Comparison of ENCODE assay signal across 8 cellular contexts in the genomic region with DNA sequence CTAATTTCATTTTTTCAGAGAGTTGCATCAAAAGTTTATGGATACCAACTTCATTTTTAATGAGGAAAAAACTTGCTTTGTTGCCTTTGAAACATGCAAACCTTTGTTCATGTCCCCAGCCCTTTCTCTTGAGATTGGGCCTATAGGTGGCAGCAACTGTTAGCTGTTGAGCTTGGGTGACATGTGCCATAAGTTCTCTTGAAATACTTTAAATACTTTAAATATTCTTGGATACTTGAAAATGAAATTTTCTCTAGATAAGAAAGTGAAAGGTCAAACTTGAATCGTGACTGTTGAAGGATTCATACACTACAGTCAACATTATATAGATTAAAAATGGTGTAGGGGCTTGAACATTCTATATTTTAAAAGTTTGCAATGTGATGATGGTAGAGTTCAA.
A peak's percentile ranks its signal among the peaks of the same experiment; 100 is the strongest.
DNase-seq lines count a peak whose midpoint lies in the region; ATAC-seq and TF ChIP-seq lines count a peak whose summit lies in the region.

No MANE protein-coding gene starts in this region.

- TF ChIP-seq POLR2A in HCT116 (IDR thresholded peaks at IDR 0.05; ENCODE audit: borderline replicate concordance, extremely low read depth, insufficient read depth, insufficient read length): no peak
- TF ChIP-seq POLR2A in vagina (IDR thresholded peaks at IDR 0.05): no peak

- H3K9me2 ChIP-seq in HCT116 (ENCODE audit: insufficient read depth): no peaks in the 10 kb centered on the region

- H3K27me3 Mint-ChIP-seq in Calu3 (ENCODE audit: unreplicated experiment): no peaks in the 10 kb centered on the region

- H3K4me3 Mint-ChIP-seq in Calu3 (ENCODE audit: low read depth, unreplicated experiment): no peak overlapping the region

- H3K9me3 ChIP-seq in HCT116 (ENCODE audit: control insufficient read depth in 1 of 2, insufficient read depth in 1 of 2, low read depth in 1 of 2, low read length in 2 of 2) (no peaks in the 10 kb centered on the region), osteoblast (ENCODE audit: low read depth, low read length) (no peaks in the 10 kb centered on the region), vagina (no peaks in the 10 kb centered on the region)

- H4K20me1 ChIP-seq in HCT116 (ENCODE audit: insufficient read depth) (no peaks in the 10 kb centered on the region), osteoblast (ENCODE audit: insufficient read depth, low read length) (no peaks in the 10 kb centered on the region)

- H3K27ac ChIP-seq in HCT116 (ENCODE audit: low read depth, low read length): no peak overlapping the region
- H3K27ac ChIP-seq in osteoblast (ENCODE audit: low read depth, low read length): no peak overlapping the region
- no peak overlapping the region for H3K27ac ChIP-seq in vagina

- H3K27ac Mint-ChIP-seq in Calu3 (ENCODE audit: unreplicated experiment): no peak overlapping the region

- H3K9ac ChIP-seq in HCT116 (ENCODE audit: low read length): no peak overlapping the region

- no peaks in the 10 kb centered on the region for H3K4me1 Mint-ChIP-seq in Calu3 (ENCODE audit: low read depth, unreplicated experiment)

- RAD21 ChIA-PET in HCT116 (lab: Charles Lee; ENCODE audit: low non-redundant PET in 1 of 2, low total read pairs in 2 of 2, uncharacterized antibody in 2 of 2, unreplicated experiment in 2 of 2): no interaction called here

- ATAC-seq in HCT116: peak; percentile 53; the same call in 1 of the 2 replicates
- ATAC-seq in HG03460 (IDR thresholded peaks at IDR 0.05; ENCODE audit: unreplicated experiment): no peak
- ATAC-seq in HG02870 (IDR thresholded peaks at IDR 0.05; ENCODE audit: unreplicated experiment): no peak

- intact Hi-C loops in Calu3 (cut with micrococcal nuclease; ENCODE audit: unreplicated experiment) (loop anchor here (5.0 to 10.0 kb wide), 4 partner anchors 161 to 586 kb away; no protein-coding TSS in a partner anchor), HCT116 (cut with micrococcal nuclease) (loop anchor here (2.0 to 5.0 kb wide), 2 partner anchors 566 to 589 kb away; a partner anchor contains a TSS), vagina (cut with DNase I) (loop anchor here (5.0 kb wide), 1 partner anchor 1486 kb away; no protein-coding TSS in a partner anchor)

- no peaks in the 10 kb centered on the region for H3K36me3 Mint-ChIP-seq in Calu3 (ENCODE audit: insufficient read depth, unreplicated experiment)

- POLR2A ChIA-PET in HCT116 (lab: Charles Lee): no interaction called here

- H3K9me3 Mint-ChIP-seq in Calu3 (ENCODE audit: low read depth, unreplicated experiment): no peaks in the 10 kb centered on the region

- CTCF ChIA-PET in Calu3 (lab: Charles Lee) (no interaction called here), HCT116 (lab: Charles Lee) (no interaction called here)

- no peaks in the 10 kb centered on the region for H3K36me3 ChIP-seq in HCT116 (ENCODE audit: control insufficient read depth in 1 of 2, insufficient read depth in 2 of 2, low read length in 2 of 2)
- no peaks in the 10 kb centered on the region for H3K36me3 ChIP-seq in osteoblast (ENCODE audit: insufficient read depth, low read length)
- no peaks in the 10 kb centered on the region for H3K36me3 ChIP-seq in vagina

- TF ChIP-seq CTCF in Calu3 (IDR thresholded peaks at IDR 0.05; ENCODE audit: unreplicated experiment) (no peak), HCT116 (IDR thresholded peaks at IDR 0.05 in 2 of 3, conservative IDR thresholded peaks at IDR 0.05 in 1 of 3; ENCODE audit: borderline replicate concordance in 1 of 3, insufficient read depth in 1 of 3, low read depth in 2 of 3, low read length in 2 of 3) (peak; percentile 22 to 53 (median 46); a peak in 5 of 6 replicates), osteoblast (IDR thresholded peaks at IDR 0.05; ENCODE audit: extremely low read depth, low read depth, low read length) (peak; percentile 80), vagina (IDR thresholded peaks at IDR 0.05) (no peak)

- H2AFZ ChIP-seq in HCT116 (ENCODE audit: low read depth, low read length, poor library complexity, severe bottlenecking): no peak overlapping the region
- H2AFZ ChIP-seq in osteoblast (ENCODE audit: low read length): peak overlapping the region; percentile 72

- no peaks in the 10 kb centered on the region for H3K4me1 ChIP-seq in HCT116 (ENCODE audit: control insufficient read depth in 1 of 2, insufficient read depth in 2 of 2, low read length in 2 of 2)
- H3K4me1 ChIP-seq in osteoblast (ENCODE audit: insufficient read depth, low read length): peaks cover 27% of the 10 kb centered on the region
- no peaks in the 10 kb centered on the region for H3K4me1 ChIP-seq in vagina

- H3K4me2 ChIP-seq in HCT116 (ENCODE audit: low read length) (no peak overlapping the region), osteoblast (ENCODE audit: insufficient read depth, low read length) (peak overlapping the region; percentile 25)

- H3K27me3 ChIP-seq in HCT116 (ENCODE audit: insufficient read depth, low read length): no peaks in the 10 kb centered on the region
- no peaks in the 10 kb centered on the region for H3K27me3 ChIP-seq in osteoblast (ENCODE audit: insufficient read depth, low read length)
- H3K27me3 ChIP-seq in vagina: no peaks in the 10 kb centered on the region

- peak; percentile 61 for TF ChIP-seq RAD21 in HCT116 (IDR thresholded peaks at IDR 0.05; ENCODE audit: low read depth)

- no TSS peak for BruUV-seq in Calu3 (replicated peaks; lab: Mats Ljungman, UMichigan)
- BruUV-seq in HCT116 (replicated peaks; lab: Mats Ljungman, UMichigan): no TSS peak

- H3K79me2 ChIP-seq in HCT116 (ENCODE audit: insufficient read depth, low read length): no peaks in the 10 kb centered on the region
- no peaks in the 10 kb centered on the region for H3K79me2 ChIP-seq in osteoblast (ENCODE audit: insufficient read depth, low read length)

- H3K4me3 ChIP-seq in HCT116 (replicated peaks in 1 of 2; ENCODE audit: low read depth in 1 of 2, low read length in 2 of 2): no peak overlapping the region
- H3K4me3 ChIP-seq in osteoblast (ENCODE audit: insufficient read depth, low read length): no peak overlapping the region
- no peak overlapping the region for H3K4me3 ChIP-seq in vagina

- DNase-seq in Calu3: peak; percentile 12
- peak; percentile 7 for DNase-seq in HCT116 (ENCODE audit: low read depth, low spot score)
- peak; percentile 69 for DNase-seq in RKO (ENCODE audit: low spot score)
- DNase-seq in fibroblast of gingiva (ENCODE audit: low read depth): peak; percentile 73
- peak; percentile 52 for DNase-seq in osteoblast (ENCODE audit: insufficient read length, low spot score, missing footprints)
- no peak for DNase-seq in vagina (ENCODE audit: extremely low spot score in 2 of 2)

TF ChIP-seq in HCT116, 20 proteins besides CTCF, POLR2A, EP300 and RAD21 (continues in another document):
- TF ChIP-seq YY1 (IDR thresholded peaks at IDR 0.05; ENCODE audit: extremely low read depth, insufficient replicate concordance, low read depth, low read length): no peak
- TF ChIP-seq POLR2AphosphoS5 (IDR thresholded peaks at IDR 0.05; ENCODE audit: low read depth, low read length): no peak
- TF ChIP-seq EZH2phosphoT487 (IDR thresholded peaks at IDR 0.05; ENCODE audit: borderline replicate concordance): no peak
- TF ChIP-seq, protein P1, sequence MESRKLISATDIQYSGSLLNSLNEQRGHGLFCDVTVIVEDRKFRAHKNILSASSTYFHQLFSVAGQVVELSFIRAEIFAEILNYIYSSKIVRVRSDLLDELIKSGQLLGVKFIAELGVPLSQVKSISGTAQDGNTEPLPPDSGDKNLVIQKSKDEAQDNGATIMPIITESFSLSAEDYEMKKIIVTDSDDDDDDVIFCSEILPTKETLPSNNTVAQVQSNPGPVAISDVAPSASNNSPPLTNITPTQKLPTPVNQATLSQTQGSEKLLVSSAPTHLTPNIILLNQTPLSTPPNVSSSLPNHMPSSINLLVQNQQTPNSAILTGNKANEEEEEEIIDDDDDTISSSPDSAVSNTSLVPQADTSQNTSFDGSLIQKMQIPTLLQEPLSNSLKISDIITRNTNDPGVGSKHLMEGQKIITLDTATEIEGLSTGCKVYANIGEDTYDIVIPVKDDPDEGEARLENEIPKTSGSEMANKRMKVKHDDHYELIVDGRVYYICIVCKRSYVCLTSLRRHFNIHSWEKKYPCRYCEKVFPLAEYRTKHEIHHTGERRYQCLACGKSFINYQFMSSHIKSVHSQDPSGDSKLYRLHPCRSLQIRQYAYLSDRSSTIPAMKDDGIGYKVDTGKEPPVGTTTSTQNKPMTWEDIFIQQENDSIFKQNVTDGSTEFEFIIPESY (IDR thresholded peaks at IDR 0.05; ENCODE audit: extremely low read depth, insufficient replicate concordance, low read length): no peak
- TF ChIP-seq, protein P2, sequence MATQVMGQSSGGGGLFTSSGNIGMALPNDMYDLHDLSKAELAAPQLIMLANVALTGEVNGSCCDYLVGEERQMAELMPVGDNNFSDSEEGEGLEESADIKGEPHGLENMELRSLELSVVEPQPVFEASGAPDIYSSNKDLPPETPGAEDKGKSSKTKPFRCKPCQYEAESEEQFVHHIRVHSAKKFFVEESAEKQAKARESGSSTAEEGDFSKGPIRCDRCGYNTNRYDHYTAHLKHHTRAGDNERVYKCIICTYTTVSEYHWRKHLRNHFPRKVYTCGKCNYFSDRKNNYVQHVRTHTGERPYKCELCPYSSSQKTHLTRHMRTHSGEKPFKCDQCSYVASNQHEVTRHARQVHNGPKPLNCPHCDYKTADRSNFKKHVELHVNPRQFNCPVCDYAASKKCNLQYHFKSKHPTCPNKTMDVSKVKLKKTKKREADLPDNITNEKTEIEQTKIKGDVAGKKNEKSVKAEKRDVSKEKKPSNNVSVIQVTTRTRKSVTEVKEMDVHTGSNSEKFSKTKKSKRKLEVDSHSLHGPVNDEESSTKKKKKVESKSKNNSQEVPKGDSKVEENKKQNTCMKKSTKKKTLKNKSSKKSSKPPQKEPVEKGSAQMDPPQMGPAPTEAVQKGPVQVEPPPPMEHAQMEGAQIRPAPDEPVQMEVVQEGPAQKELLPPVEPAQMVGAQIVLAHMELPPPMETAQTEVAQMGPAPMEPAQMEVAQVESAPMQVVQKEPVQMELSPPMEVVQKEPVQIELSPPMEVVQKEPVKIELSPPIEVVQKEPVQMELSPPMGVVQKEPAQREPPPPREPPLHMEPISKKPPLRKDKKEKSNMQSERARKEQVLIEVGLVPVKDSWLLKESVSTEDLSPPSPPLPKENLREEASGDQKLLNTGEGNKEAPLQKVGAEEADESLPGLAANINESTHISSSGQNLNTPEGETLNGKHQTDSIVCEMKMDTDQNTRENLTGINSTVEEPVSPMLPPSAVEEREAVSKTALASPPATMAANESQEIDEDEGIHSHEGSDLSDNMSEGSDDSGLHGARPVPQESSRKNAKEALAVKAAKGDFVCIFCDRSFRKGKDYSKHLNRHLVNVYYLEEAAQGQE (IDR thresholded peaks at IDR 0.05; ENCODE audit: low read depth): no peak
- no peak for TF ChIP-seq EGR1 (IDR thresholded peaks at IDR 0.05; ENCODE audit: low read depth)
- TF ChIP-seq JUND (IDR thresholded peaks at IDR 0.05): no peak
- TF ChIP-seq, protein P3, sequence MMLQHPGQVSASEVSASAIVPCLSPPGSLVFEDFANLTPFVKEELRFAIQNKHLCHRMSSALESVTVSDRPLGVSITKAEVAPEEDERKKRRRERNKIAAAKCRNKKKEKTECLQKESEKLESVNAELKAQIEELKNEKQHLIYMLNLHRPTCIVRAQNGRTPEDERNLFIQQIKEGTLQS (IDR thresholded peaks at IDR 0.05): no peak

Comparison
In these comparisons a context has a peak if more than half of its experiments do, and no peak if none do; other contexts are left out.
1. DNase-seq: peak in Calu3 (single experiment), HCT116 (single experiment), RKO (single experiment), fibroblast of gingiva (single experiment) and osteoblast (single experiment); none in vagina (0 of 2).
2. CTCF ChIP-seq: peak in HCT116 (3 of 3) and osteoblast (single experiment); none in Calu3 (single experiment) and vagina (0 of 3).